In the genomic region with DNA sequence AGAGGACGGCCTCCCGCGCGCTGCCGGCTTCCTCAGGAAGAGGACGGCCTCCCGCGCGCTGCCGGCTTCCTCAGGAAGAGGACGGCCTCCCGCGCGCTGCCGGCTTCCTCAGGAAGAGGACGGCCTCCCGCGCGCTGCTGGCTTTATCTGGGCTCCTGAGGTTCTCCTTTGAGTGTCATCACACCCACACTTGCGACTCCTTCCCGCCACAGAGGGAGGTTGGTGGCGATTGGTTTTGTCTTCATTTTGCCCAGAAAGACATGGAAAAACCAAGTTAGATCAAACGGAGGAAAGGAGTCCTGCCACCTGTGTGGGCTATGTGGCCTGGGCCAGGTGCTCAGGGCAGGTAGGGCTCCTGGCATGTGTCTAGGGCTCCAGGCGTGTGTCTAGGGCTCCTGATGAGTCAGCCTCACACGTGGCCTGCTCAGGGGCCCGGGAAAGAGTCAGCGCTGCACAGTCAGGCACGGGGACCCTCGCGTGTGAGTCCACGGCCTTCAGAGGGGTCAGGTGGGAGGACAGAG, we compare ENCODE assay signal across 13 cellular contexts.
DNase-seq lines count a peak whose midpoint lies in the region; ATAC-seq lines count a peak whose summit lies in the region.
"Had no signal": no experiment of that assay in that cellular context is flagged by ENCODE, and none has a peak within 500 bp of the region (broad histone marks: within the 10 kb centered on the region; RNA-seq: fewer than 3 reads in every experiment).

No MANE protein-coding gene starts in this region.

- peak overlapping the region; percentile 44 for H3K27ac Mint-ChIP-seq in activated naive CD8-positive, alpha-beta T cell treated with anti-CD3 and anti-CD28 coated beads for 36 hours
- H3K27ac Mint-ChIP-seq in activated naive CD8-positive, alpha-beta T cell treated with anti-CD3 and anti-CD28 coated beads, Interleukin-2, amount 50 U/mL, for 24 hours = no peak overlapping the region
- H3K27ac Mint-ChIP-seq: CD14-positive monocyte had no signal

- H3K14ac ChIP-seq in trophoblast cell (ENCODE audit: low read length) = no peak overlapping the region

- H2AK5ac ChIP-seq in trophoblast cell (ENCODE audit: low read length) = no peak overlapping the region

- H3K79me1 ChIP-seq in trophoblast cell (ENCODE audit: low read length) = no peaks in the 10 kb centered on the region

- H3K4me3 ChIP-seq in adipocyte (ENCODE audit: low read length) (peak overlapping the region; percentile 33), trophoblast cell (ENCODE audit: low read depth, low read length) (no peak overlapping the region)

- no peak overlapping the region for H3K18ac ChIP-seq in trophoblast cell (ENCODE audit: low read length)

- H3K4me1 Mint-ChIP-seq in activated naive CD8-positive, alpha-beta T cell treated with anti-CD3 and anti-CD28 coated beads for 36 hours = peaks cover 12% of the 10 kb centered on the region
- H3K4me1 Mint-ChIP-seq in activated naive CD8-positive, alpha-beta T cell treated with anti-CD3 and anti-CD28 coated beads, Interleukin-2, amount 50 U/mL, for 24 hours = peaks cover 20% of the 10 kb centered on the region
- H3K4me1 Mint-ChIP-seq: CD14-positive monocyte had no signal

- no peaks in the 10 kb centered on the region for H3K9me3 Mint-ChIP-seq in activated naive CD8-positive, alpha-beta T cell treated with anti-CD3 and anti-CD28 coated beads for 36 hours
- no peaks in the 10 kb centered on the region for H3K9me3 Mint-ChIP-seq in activated naive CD8-positive, alpha-beta T cell treated with anti-CD3 and anti-CD28 coated beads, Interleukin-2, amount 50 U/mL, for 24 hours

- H3K36me3 Mint-ChIP-seq in activated naive CD8-positive, alpha-beta T cell treated with anti-CD3 and anti-CD28 coated beads for 36 hours = no peaks in the 10 kb centered on the region
- H3K36me3 Mint-ChIP-seq in activated naive CD8-positive, alpha-beta T cell treated with anti-CD3 and anti-CD28 coated beads, Interleukin-2, amount 50 U/mL, for 24 hours (ENCODE audit: low read depth) = no peaks in the 10 kb centered on the region
- H3K36me3 Mint-ChIP-seq: CD14-positive monocyte had no signal

- H3K36me3 ChIP-seq in adipocyte (ENCODE audit: control insufficient read depth, insufficient read depth, low read length, severe bottlenecking) (no peaks in the 10 kb centered on the region), trophoblast cell (ENCODE audit: control insufficient read depth in 1 of 2, insufficient read depth in 2 of 2, low read length in 2 of 2) (no peaks in the 10 kb centered on the region)

- H3K9ac ChIP-seq in adipocyte (ENCODE audit: low read length) (no peak overlapping the region), trophoblast cell (ENCODE audit: low read length) (no peak overlapping the region)

- H4K91ac ChIP-seq in trophoblast cell (ENCODE audit: low read depth, low read length) = no peak overlapping the region

- peak overlapping the region; percentile 15 for H3K4me3 Mint-ChIP-seq in activated naive CD8-positive, alpha-beta T cell treated with anti-CD3 and anti-CD28 coated beads for 36 hours
- no peak overlapping the region for H3K4me3 Mint-ChIP-seq in activated naive CD8-positive, alpha-beta T cell treated with anti-CD3 and anti-CD28 coated beads, Interleukin-2, amount 50 U/mL, for 24 hours
- H3K4me3 Mint-ChIP-seq: CD14-positive monocyte had no signal

- no peak for DNase-seq in activated naive CD8-positive, alpha-beta T cell treated with anti-CD3 and anti-CD28 coated beads for 36 hours
- no peak for DNase-seq in activated naive CD8-positive, alpha-beta T cell treated with anti-CD3 and anti-CD28 coated beads, Interleukin-2, amount 50 U/mL, for 24 hours
- DNase-seq in HT-29 (ENCODE audit: low spot score) = peak; percentile 17
- DNase-seq in adipocyte (ENCODE audit: low read depth) = no peak
- DNase-seq in trophoblast cell = peak; percentile 16 to 39
- no peak for DNase-seq in stimulated activated naive CD4-positive, alpha-beta T cell (lab: John Stamatoyannopoulos, UW)
- DNase-seq in stimulated activated CD4-positive, alpha-beta T cell treated with anti-CD3 and anti-CD28 coated beads, Interleukin-4, amount 100 ng/mL, for 4 hours = no peak
- DNase-seq: Calu3, DND-41, GF-D8, NCI-H510A treated with DMSO at 0.1 percent for 48 hours had no signal

- no peaks in the 10 kb centered on the region for H3K79me2 ChIP-seq in trophoblast cell (ENCODE audit: control insufficient read depth, insufficient read depth, low read length, poor library complexity)

- H3K27ac ChIP-seq in trophoblast cell (ENCODE audit: low read depth, low read length) = no peak overlapping the region

- no peak overlapping the region for H3K4me2 ChIP-seq in trophoblast cell (ENCODE audit: low read length)

- no peak overlapping the region for H2AFZ ChIP-seq in trophoblast cell (ENCODE audit: insufficient read depth, low read length, poor library complexity)

- H3K4ac ChIP-seq in trophoblast cell (ENCODE audit: low read depth, low read length) = no peak overlapping the region

- WGBS in trophoblast cell (ENCODE audit: extremely low coverage, insufficient coverage, insufficient read length) = no CpG with 5 or more reads among the region's 31 CpGs

- peaks cover 15% of the 10 kb centered on the region for H3K27me3 ChIP-seq in adipocyte (replicated peaks; ENCODE audit: control insufficient read depth, insufficient read depth, low read length)
- no peaks in the 10 kb centered on the region for H3K27me3 ChIP-seq in trophoblast cell (ENCODE audit: insufficient read depth, low read length)

- no peaks in the 10 kb centered on the region for H3K27me3 Mint-ChIP-seq in activated naive CD8-positive, alpha-beta T cell treated with anti-CD3 and anti-CD28 coated beads for 36 hours
- no peaks in the 10 kb centered on the region for H3K27me3 Mint-ChIP-seq in activated naive CD8-positive, alpha-beta T cell treated with anti-CD3 and anti-CD28 coated beads, Interleukin-2, amount 50 U/mL, for 24 hours

- H3K4me1 ChIP-seq in adipocyte (ENCODE audit: control insufficient read depth, insufficient read depth, low read length) (no peaks in the 10 kb centered on the region), trophoblast cell (ENCODE audit: control insufficient read depth in 1 of 2, insufficient read depth in 2 of 2, low read length in 2 of 2) (no peaks in the 10 kb centered on the region)

- no peak overlapping the region for H4K8ac ChIP-seq in trophoblast cell (ENCODE audit: low read depth, low read length)

- H4K12ac ChIP-seq in trophoblast cell (ENCODE audit: low read depth, low read length) = no peak overlapping the region

- no peak overlapping the region for H2BK120ac ChIP-seq in trophoblast cell (ENCODE audit: insufficient read depth, low read length, poor library complexity)

- H2BK5ac ChIP-seq in trophoblast cell (ENCODE audit: low read depth, low read length, poor library complexity) = no peak overlapping the region

- ATAC-seq in activated naive CD8-positive, alpha-beta T cell treated with anti-CD3 and anti-CD28 coated beads, Interleukin-2, amount 50 U/mL, for 24 hours = no peak
- ATAC-seq in HG03342 (IDR thresholded peaks at IDR 0.05; ENCODE audit: unreplicated experiment) = no peak

- no peak overlapping the region for H3K23ac ChIP-seq in trophoblast cell (ENCODE audit: low read length)

- no peak overlapping the region for H2BK12ac ChIP-seq in trophoblast cell (ENCODE audit: low read length)

- H3K9me3 ChIP-seq in adipocyte (ENCODE audit: control insufficient read depth, low read length) (no peaks in the 10 kb centered on the region), trophoblast cell (ENCODE audit: insufficient read depth, low read depth, low read length) (peaks cover 5% of the 10 kb centered on the region)

Comparison
In these comparisons a context has a peak if more than half of its experiments do, and no peak if none do; other contexts are left out.
1. DNase-seq: peak in HT-29 (single experiment) and trophoblast cell (2 of 2); none in activated naive CD8-positive, alpha-beta T cell treated with anti-CD3 and anti-CD28 coated beads for 36 hours (single experiment), activated naive CD8-positive, alpha-beta T cell treated with anti-CD3 and anti-CD28 coated beads, Interleukin-2, amount 50 U/mL, for 24 hours (single experiment), adipocyte (single experiment), stimulated activated naive CD4-positive, alpha-beta T cell (0 of 6) and stimulated activated CD4-positive, alpha-beta T cell treated with anti-CD3 and anti-CD28 coated beads, Interleukin-4, amount 100 ng/mL, for 4 hours (0 of 2).